In the genomic region with DNA sequence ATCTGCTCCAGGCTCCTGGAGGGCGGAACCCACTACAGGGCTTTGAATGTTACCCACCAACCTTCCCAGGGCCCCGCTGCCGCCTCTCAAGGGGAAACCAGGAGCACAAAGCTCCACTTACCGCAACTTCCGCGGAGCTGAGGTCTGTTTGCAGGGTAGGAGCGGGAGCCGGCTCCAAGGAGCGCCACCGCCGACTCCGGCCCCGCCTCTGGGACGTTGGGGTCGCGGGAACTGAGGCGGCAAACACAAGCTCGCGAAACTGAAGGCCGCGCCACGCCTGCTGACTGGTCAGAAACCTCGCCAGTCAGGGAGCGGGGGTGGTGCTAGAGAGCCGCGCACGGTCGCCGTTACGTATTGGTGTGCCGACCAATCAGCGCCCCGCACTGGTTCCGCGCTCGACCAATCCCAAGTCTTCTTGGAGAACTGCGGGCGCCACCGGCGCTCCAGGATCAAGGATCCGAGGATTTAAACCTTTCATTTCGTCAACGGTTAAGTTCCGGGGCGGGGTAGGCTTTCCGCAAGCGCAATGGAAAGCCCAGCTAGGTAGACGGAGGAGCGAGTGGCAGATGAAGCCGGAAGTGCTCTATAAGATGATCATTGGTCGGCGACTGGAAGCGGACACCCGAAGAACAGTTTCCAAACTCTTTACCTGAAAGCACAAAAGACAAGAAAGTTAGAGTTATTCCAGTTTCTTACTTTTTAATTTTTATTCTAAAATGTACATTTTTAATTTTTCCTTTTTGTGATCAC, we compare ENCODE assay signal across 7 cellular contexts. TPM values are rescaled to one million over a fixed set of nuclear protein-coding genes. Genes with fewer than 3 reads are reported as not detected.
DNase-seq lines count a peak whose midpoint lies in the region; ATAC-seq, FAIRE-seq and TF ChIP-seq lines count a peak whose summit lies in the region.

A gene (minus strand): TSS at position 233 of the 750 bp plus-strand sequence. CDS start 3,828 bp downstream, outside the sequence.

- H2AFZ ChIP-seq in hepatocyte, result peak within 1 kb of the TSS; percentile 45

- H3K4me2 ChIP-seq in hepatocyte, result peak within 1 kb of the TSS; percentile 82

- peak; percentile 94 for ATAC-seq in HG02981 (IDR thresholded peaks at IDR 0.05; ENCODE audit: unreplicated experiment)

- H3K36me3 ChIP-seq in hepatocyte (replicated peaks; ENCODE audit: insufficient read depth, low read depth), result no peaks in the 10 kb centered on the region

- WGBS in hepatocyte (ENCODE audit: low lambda C conversion rate, missing lambda C conversion rate), result 1% methylated on average over 54 of the region's 54 CpGs

- peaks cover 5% of the 10 kb centered on the region for H3K4me1 ChIP-seq in hepatocyte (ENCODE audit: insufficient read depth)

- peak; percentile 99 for FAIRE-seq in GM18507 (lab: Jason Lieb, UNC)

- TF ChIP-seq CTCF in astrocyte of the spinal cord (IDR thresholded peaks at IDR 0.05; ENCODE audit: low read depth, low read length), result no peak
- no peak for TF ChIP-seq CTCF in hepatocyte (IDR thresholded peaks at IDR 0.05; ENCODE audit: poor library complexity)

- H3K9me3 ChIP-seq in hepatocyte (ENCODE audit: low read depth), result no peaks in the 10 kb centered on the region

- H4K20me1 ChIP-seq in hepatocyte (ENCODE audit: insufficient read depth, poor library complexity, severe bottlenecking), result no peaks in the 10 kb centered on the region

- in situ Hi-C loops in astrocyte of the spinal cord (cut with HindIII; ENCODE audit: low sequenced_read_pairs), result no loop called here

- peak within 1 kb of the TSS; percentile 90 for H3K27ac ChIP-seq in hepatocyte

- H3K27me3 ChIP-seq in hepatocyte, result no peaks in the 10 kb centered on the region

- peaks cover 36% of the 10 kb centered on the region for H3K79me2 ChIP-seq in hepatocyte

- no peaks in the 10 kb centered on the region for H3K9me2 ChIP-seq in hepatocyte (replicated peaks; ENCODE audit: insufficient read depth)

- peak within 1 kb of the TSS; percentile 95 for H3K4me3 ChIP-seq in astrocyte of the spinal cord (ENCODE audit: low read depth, low read length)
- H3K4me3 ChIP-seq in hepatocyte, result peak within 1 kb of the TSS; percentile 30

- DNase-seq in GM18507 (ENCODE audit: extremely low spot score, insufficient read length, low read depth), result peak; percentile 95
- DNase-seq in NCI-H2029 treated with DMSO at 0.1 percent for 48 hours (lab: John Stamatoyannopoulos, UW), result peak; percentile 100
- DNase-seq in T-helper 9 cell, result peak; percentile 93
- DNase-seq in astrocyte of the spinal cord (ENCODE audit: low read depth, low spot score), result peak; percentile 100
- peak; percentile 99 for DNase-seq in hepatocyte (ENCODE audit: low spot score)
- peak; percentile 99 for DNase-seq in renal cortical epithelial cell (ENCODE audit: low read depth)

RNA-seq across cellular contexts. Expression of the gene that starts here (rescaled TPM):
- total RNA-seq in hepatocyte, result 6.1 and 9.0 TPM in 2 replicates
- polyA plus RNA-seq in hepatocyte, result 2.5 and 3.8 TPM in 2 replicates
- total RNA-seq in renal cortical epithelial cell, result 4.9 and 10.8 TPM in 2 replicates

Comparison
In these comparisons a context has a peak if more than half of its experiments do, and no peak if none do; other contexts are left out.
1. Peak in every context shown above with its lines: DNase-seq, ATAC-seq, H3K4me3 ChIP-seq and H3K27ac ChIP-seq.